In the genomic region with DNA sequence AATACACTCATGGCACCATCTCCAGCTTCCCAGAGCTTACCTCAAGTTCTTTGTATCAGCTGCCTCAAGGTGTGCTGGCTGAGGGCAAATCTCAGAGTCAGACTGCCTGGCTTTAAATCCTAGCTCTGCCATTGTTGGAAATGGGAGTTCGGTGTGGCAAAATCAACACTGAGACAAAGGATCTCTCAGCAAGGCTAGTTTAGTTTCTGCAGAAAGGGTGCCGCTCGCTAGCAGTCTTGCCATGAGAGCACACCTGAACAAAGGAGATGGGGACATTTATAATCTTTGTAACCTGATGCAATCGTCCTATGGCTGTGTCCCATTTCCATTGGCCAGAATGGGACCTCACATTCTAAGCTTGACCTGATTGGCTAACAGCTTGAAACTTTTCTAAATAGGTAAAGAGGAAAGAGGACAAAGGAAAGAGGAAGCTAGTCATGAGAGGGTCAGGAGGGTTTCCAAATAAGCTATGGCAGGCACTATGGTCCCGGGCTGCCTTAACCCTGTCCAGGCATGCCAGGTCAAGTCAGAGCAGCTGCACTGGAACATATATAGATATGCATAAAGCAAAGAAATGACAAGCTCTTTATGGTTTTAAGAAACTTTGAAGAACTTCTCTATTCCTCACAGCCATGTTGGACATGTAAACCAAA, we compare ENCODE assay signal across 16 cellular contexts. TPM values are rescaled to one million over a fixed set of nuclear protein-coding genes. Genes with fewer than 3 reads are reported as not detected.
DNase-seq lines count a peak whose midpoint lies in the region; ATAC-seq and TF ChIP-seq lines count a peak whose summit lies in the region.
"Had no signal": no experiment of that assay in that cellular context is flagged by ENCODE, and none has a peak within 500 bp of the region (broad histone marks: within the 10 kb centered on the region; RNA-seq: fewer than 3 reads in every experiment).

No MANE protein-coding gene starts in this region.

- H3K27me3 Mint-ChIP-seq in natural killer cell (ENCODE audit: low read depth in 2 of 2): no peaks in the 10 kb centered on the region
- H3K27me3 Mint-ChIP-seq in natural killer cell treated with Interleukin-12 subunit alpha and Interleukin-12 subunit beta and Interleukin-15 and Interleukin-18, amount 100 ng/mL, for 72 hours: peaks cover under 1% of the 10 kb centered on the region in 2 donors

- ATAC-seq in natural killer cell (no peak), HG03025 (IDR thresholded peaks at IDR 0.05; ENCODE audit: low FRiP score, unreplicated experiment) (no peak), HG02610 (IDR thresholded peaks at IDR 0.05; ENCODE audit: unreplicated experiment) (no peak), GM21447 (IDR thresholded peaks at IDR 0.05; ENCODE audit: unreplicated experiment) (no peak)
- ATAC-seq in natural killer cell treated with Interleukin-12 subunit alpha and Interleukin-12 subunit beta and Interleukin-15 and Interleukin-18, amount 100 ng/mL, for 72 hours: no peak

- DNase-seq in natural killer cell (no peak), SKM-1 (lab: John Stamatoyannopoulos, UW; ENCODE audit: unreplicated experiment) (peak; percentile 33), erythroblast (lab: John Stamatoyannopoulos, UW) (peak; percentile 23 to 29)
- no peak for DNase-seq in natural killer cell treated with Interleukin-12 subunit alpha and Interleukin-12 subunit beta and Interleukin-15 and Interleukin-18, amount 100 ng/mL, for 72 hours (ENCODE audit: low spot score)
- DNase-seq: Caco-2, DMS153, EL, Karpas-422, MG63, NCI-H187 treated with DMSO at 0.1 percent for 48 hours, NCI-H526 treated with DMSO at 0.1 percent for 48 hours, RPMI8226 had no signal

- TF ChIP-seq POLR2A in erythroblast (IDR thresholded peaks at IDR 0.05; ENCODE audit: low read length): no peak

- intact Hi-C loops in natural killer cell (cut with micrococcal nuclease): loop anchor here (10.0 kb wide), 1 partner anchor 322 kb away; the partner anchor contains the start of gene PER2

- TF ChIP-seq CTCF in natural killer cell (IDR thresholded peaks at IDR 0.05): no peak

- peak overlapping the region; percentile 40 for H3K4me3 Mint-ChIP-seq in natural killer cell
- no peak overlapping the region for H3K4me3 Mint-ChIP-seq in natural killer cell treated with Interleukin-12 subunit alpha and Interleukin-12 subunit beta and Interleukin-15 and Interleukin-18, amount 100 ng/mL, for 72 hours
- H3K4me3 Mint-ChIP-seq: CD14-positive monocyte had no signal

- peaks cover 0 to 2% of the 10 kb centered on the region in 2 donors for H3K9me3 Mint-ChIP-seq in natural killer cell
- peaks cover 7% of the 10 kb centered on the region for H3K9me3 Mint-ChIP-seq in natural killer cell treated with Interleukin-12 subunit alpha and Interleukin-12 subunit beta and Interleukin-15 and Interleukin-18, amount 100 ng/mL, for 72 hours

- H3K36me3 Mint-ChIP-seq in natural killer cell: peaks cover 8% of the 10 kb centered on the region
- peaks cover 8% of the 10 kb centered on the region for H3K36me3 Mint-ChIP-seq in natural killer cell treated with Interleukin-12 subunit alpha and Interleukin-12 subunit beta and Interleukin-15 and Interleukin-18, amount 100 ng/mL, for 72 hours
- H3K36me3 Mint-ChIP-seq: CD14-positive monocyte had no signal

- peaks cover 7 to 11% of the 10 kb centered on the region in 2 donors for H3K4me1 Mint-ChIP-seq in natural killer cell
- H3K4me1 Mint-ChIP-seq in natural killer cell treated with Interleukin-12 subunit alpha and Interleukin-12 subunit beta and Interleukin-15 and Interleukin-18, amount 100 ng/mL, for 72 hours (ENCODE audit: low read depth in 2 of 2): peaks cover under 1% of the 10 kb centered on the region in 2 donors

- no peak overlapping the region for H3K27ac Mint-ChIP-seq in natural killer cell
- H3K27ac Mint-ChIP-seq in natural killer cell treated with Interleukin-12 subunit alpha and Interleukin-12 subunit beta and Interleukin-15 and Interleukin-18, amount 100 ng/mL, for 72 hours: no peak overlapping the region
- H3K27ac Mint-ChIP-seq: CD14-positive monocyte had no signal

RNA-seq across cellular contexts. Expression of gene UBE2F, which starts 4.3 kb away (rescaled TPM):
- 100 to 1,000 TPM in 1 of 3 donors, 10 to 100 TPM in 2; 82.4 to 135 (median 96.1) TPM for total RNA-seq in natural killer cell
- total RNA-seq in natural killer cell treated with Interleukin-12 subunit alpha and Interleukin-12 subunit beta and Interleukin-15 and Interleukin-18, amount 100 ng/mL, for 72 hours: 10 to 100 TPM; 51.3 to 78.0 TPM

Comparison
In these comparisons a context has a peak if more than half of its experiments do, and no peak if none do; other contexts are left out.
1. DNase-seq: peak in SKM-1 (single experiment) and erythroblast (2 of 2); none in natural killer cell (single experiment) and natural killer cell treated with Interleukin-12 subunit alpha and Interleukin-12 subunit beta and Interleukin-15 and Interleukin-18, amount 100 ng/mL, for 72 hours (single experiment).